11 cellular contexts compared by ENCODE assay signal in genomic region chr11:69209936-69210659, GRCh38. TPM values are rescaled to one million over a fixed set of nuclear protein-coding genes. Genes with fewer than 3 reads are reported as not detected.
A peak's percentile ranks its signal among the peaks of the same experiment; 100 is the strongest.
DNase-seq lines count a peak whose midpoint lies in the region; ATAC-seq lines count a peak whose summit lies in the region.
"Had no signal": no experiment of that assay in that cellular context is flagged by ENCODE, and none has a peak within 500 bp of the region (broad histone marks: within the 10 kb centered on the region; RNA-seq: fewer than 3 reads in every experiment).

No MANE protein-coding gene starts in this region.

- no peak overlapping the region for H3K4me3 ChIP-seq in H7 (ENCODE audit: insufficient read depth, low read depth, low read length)
- H3K4me3 ChIP-seq: thoracic aorta had no signal

- no peak overlapping the region for H3K4me3 Mint-ChIP-seq in activated T-cell treated with anti-CD3 and anti-CD28 coated beads, Interleukin-2, amount 50 U/mL, for 4 hours
- H3K4me3 Mint-ChIP-seq: activated naive CD8-positive, alpha-beta T cell had no signal

- H3K9me3 Mint-ChIP-seq in activated T-cell treated with anti-CD3 and anti-CD28 coated beads, Interleukin-2, amount 50 U/mL, for 4 hours: peaks cover 12% of the 10 kb centered on the region

- no peak for DNase-seq in activated CD4-positive, CD25-positive, alpha-beta regulatory T cell (lab: John Stamatoyannopoulos, UW)
- DNase-seq in H7: peak; percentile 13
- no peak for DNase-seq in activated T-cell treated with anti-CD3 and anti-CD28 coated beads, Interleukin-2, amount 50 U/mL, for 4 hours
- DNase-seq in posterior vena cava (ENCODE audit: low spot score): peak; percentile 65
- DNase-seq in SW 1271 (lab: John Stamatoyannopoulos, UW): no peak
- DNase-seq: T-helper 2 cell had no signal

- no peaks in the 10 kb centered on the region for H3K36me3 Mint-ChIP-seq in activated T-cell treated with anti-CD3 and anti-CD28 coated beads, Interleukin-2, amount 50 U/mL, for 4 hours (ENCODE audit: insufficient read depth)

- H3K27me3 ChIP-seq in H7 (ENCODE audit: control insufficient read depth, insufficient read depth, low read length): no peaks in the 10 kb centered on the region

- H3K36me3 ChIP-seq in H7 (replicated peaks; ENCODE audit: control insufficient read depth, insufficient read depth, low read length): no peaks in the 10 kb centered on the region
- H3K36me3 ChIP-seq: thoracic aorta had no signal

- H3K4me1 Mint-ChIP-seq in activated T-cell treated with anti-CD3 and anti-CD28 coated beads, Interleukin-2, amount 50 U/mL, for 4 hours (ENCODE audit: low read depth): peaks cover 16% of the 10 kb centered on the region

- peaks cover 9% of the 10 kb centered on the region for H3K27me3 Mint-ChIP-seq in activated T-cell treated with anti-CD3 and anti-CD28 coated beads, Interleukin-2, amount 50 U/mL, for 4 hours (ENCODE audit: low read depth)

- ATAC-seq in activated CD4-positive, CD25-positive, alpha-beta regulatory T cell treated with anti-CD3 and anti-CD28 coated beads, Interleukin-2, amount 50 U/mL, for 24 hours: peak; percentile 61 to 64
- ATAC-seq in activated T-cell treated with anti-CD3 and anti-CD28 coated beads, Interleukin-2, amount 50 U/mL, for 4 hours: peak; percentile 53 to 58
- ATAC-seq in GM18909 (IDR thresholded peaks at IDR 0.05; ENCODE audit: poor library complexity, unreplicated experiment) (no peak), GM21360 (IDR thresholded peaks at IDR 0.05; ENCODE audit: unreplicated experiment) (no peak)

- intact Hi-C loops in posterior vena cava (cut with DNase I): loop anchor here (2.0 to 5.0 kb wide), 2 partner anchors 23 to 103 kb away; no protein-coding TSS in a partner anchor

RNA-seq across cellular contexts. Expression of gene SMIM38, which starts 54.4 kb away (rescaled TPM):
- total RNA-seq in H7 (2014; rRNA removed; shearing (Covaris generic)): 0.28 and 0.67 TPM in 2 replicates
- total RNA-seq in activated T-cell treated with anti-CD3 and anti-CD28 coated beads, Interleukin-2, amount 50 U/mL, for 4 hours: under 1 TPM; 0.10 to 0.18 (median 0.16) TPM
- total RNA-seq in posterior vena cava: 1 to 10 TPM in 1 of 2 donors, under 1 TPM in 1; 0.76 to 1.4 TPM

Comparison
In these comparisons a context has a peak if more than half of its experiments do, and no peak if none do; other contexts are left out.
1. ATAC-seq: peak in activated CD4-positive, CD25-positive, alpha-beta regulatory T cell treated with anti-CD3 and anti-CD28 coated beads, Interleukin-2, amount 50 U/mL, for 24 hours (2 of 2) and activated T-cell treated with anti-CD3 and anti-CD28 coated beads, Interleukin-2, amount 50 U/mL, for 4 hours (2 of 2); none in GM18909 (single experiment) and GM21360 (single experiment).
2. DNase-seq: peak in H7 (single experiment) and posterior vena cava (single experiment); none in activated CD4-positive, CD25-positive, alpha-beta regulatory T cell (0 of 4), activated T-cell treated with anti-CD3 and anti-CD28 coated beads, Interleukin-2, amount 50 U/mL, for 4 hours (single experiment) and SW 1271 (0 of 2).